Comparison of ENCODE assay signal across 23 cellular contexts in genomic region chr20:54415967-54416366, GRCh38. TPM values are rescaled to one million over a fixed set of nuclear protein-coding genes. Genes with fewer than 3 reads are reported as not detected.
"Had no signal": no experiment of that assay in that cellular context is flagged by ENCODE, and none has a peak within 500 bp of the region (broad histone marks: within the 10 kb centered on the region; RNA-seq: fewer than 3 reads in every experiment).

No MANE protein-coding gene starts in this region.

- DNase-seq: colonic mucosa; cortex of kidney; dermis blood vessel endothelial cell; dorsolateral prefrontal cortex; effector CD4-positive, alpha-beta T cell; effector CD8-positive, alpha-beta T cell; effector memory CD4-positive, alpha-beta T cell; effector memory CD8-positive, alpha-beta T cell; endodermal cell; erythroblast; esophagus squamous epithelium; foreskin fibroblast; foreskin keratinocyte; foreskin melanocyte; gastrocnemius medialis; glutamatergic neuron; head of caudate nucleus; heart left ventricle; heart right ventricle had no signal

- FAIRE-seq: frontal cortex had no signal

- ATAC-seq: effector memory CD8-positive, alpha-beta T cell; esophagus mucosa; foreskin keratinocyte; gastrocnemius medialis; gastroesophageal sphincter had no signal

RNA-seq across cellular contexts. Expression of gene DOK5, which starts 59.4 kb away (rescaled TPM):
- total RNA-seq: dermis microvascular lymphatic vessel endothelial cell, foreskin keratinocyte had no signal
